Comparison of ENCODE assay signal across 26 cellular contexts in the genomic region with DNA sequence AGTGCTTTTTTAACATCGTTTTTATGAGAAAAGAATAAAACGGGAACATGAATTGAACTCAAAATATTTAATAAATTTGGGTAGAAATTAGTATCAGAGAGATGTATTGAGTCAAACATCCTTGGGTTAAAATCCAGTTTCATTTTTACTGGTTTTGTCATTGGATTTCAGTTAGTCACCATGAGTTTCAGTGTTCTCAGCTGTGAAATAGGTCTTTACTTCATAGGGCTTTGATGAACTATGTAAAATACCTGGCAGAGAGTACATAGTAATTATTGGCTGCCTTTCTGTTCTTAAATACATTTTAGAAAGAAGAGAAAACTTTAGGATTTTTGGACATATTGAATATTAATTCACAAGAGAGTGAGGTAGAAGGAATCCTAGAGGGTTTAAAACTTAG.
"Had no signal": no experiment of that assay in that cellular context is flagged by ENCODE, and none has a peak within 500 bp of the region (broad histone marks: within the 10 kb centered on the region; RNA-seq: fewer than 3 reads in every experiment).

No MANE protein-coding gene starts in this region.

- H3K4me1 Mint-ChIP-seq: activated CD4-positive, alpha-beta T cell treated with anti-CD3 and anti-CD28 coated beads, Interleukin-2, amount 10 ng/mL, durations not matched to agents 24 days and 14 days; WTC11 had no signal

- ATAC-seq: body of pancreas, PC-3, SK-N-SH treated with all-trans-retinoic acid at 6 μM for 48 hours, WTC11 had no signal

- H3K4me3 Mint-ChIP-seq: activated CD4-positive, alpha-beta memory T cell treated with anti-CD3 and anti-CD28 coated beads for 36 hours; activated CD4-positive, alpha-beta T cell treated with anti-CD3 and anti-CD28 coated beads, Interleukin-2, amount 10 ng/mL, durations not matched to agents 24 days and 14 days; activated naive CD4-positive, alpha-beta T cell treated with anti-CD3 and anti-CD28 coated beads for 36 hours; activated T-helper 1 cell treated with anti-CD3 and anti-CD28 coated beads, Interleukin-12 subunit alpha, Interleukin-12 subunit beta, Interleukin-2, Interleukin-4 antibody, amounts not matched to agents 30 ng/mL and 10 ng/mL and 1 ng/mL, durations not matched to agents 14 hours and 24 hours and 36 hours; IgD-negative memory B cell; WTC11 had no signal

- DNase-seq: activated CD4-positive, alpha-beta memory T cell treated with anti-CD3 and anti-CD28 coated beads for 36 hours; activated CD4-positive, alpha-beta T cell treated with anti-CD3 and anti-CD28 coated beads, Interleukin-2, amount 10 ng/mL, durations not matched to agents 24 days and 14 days; activated CD4-positive, CD25-positive, alpha-beta regulatory T cell treated with anti-CD3 and anti-CD28 coated beads, Interleukin-2, amount 50 U/mL, for 72 hours; activated CD8-positive, alpha-beta memory T cell treated with anti-CD3 and anti-CD28 coated beads, Interleukin-2, amount 50 U/mL, for 4 hours; activated effector memory CD4-positive, alpha-beta T cell treated with anti-CD3 and anti-CD28 coated beads, Interleukin-2, amount 50 U/mL, for 16 hours; activated naive CD4-positive, alpha-beta T cell treated with anti-CD3 and anti-CD28 coated beads for 36 hours; amniotic stem cell; body of pancreas; KG1; MV-4-11; NCI-H1092 treated with DMSO at 0.1 percent for 48 hours; NCI-H1436; NCI-H1694 treated with DMSO at 0.1 percent for 48 hours; NCI-H2029 treated with DMSO at 0.1 percent for 48 hours; NCI-H345; NCI-H510A; NCI-H526 treated with DMSO at 0.1 percent for 48 hours; NCI-H82; PC-3; SHP77; SW 1271; T-helper 9 cell had no signal

- H3K9me3 Mint-ChIP-seq: activated CD4-positive, alpha-beta memory T cell treated with anti-CD3 and anti-CD28 coated beads for 36 hours; activated CD4-positive, alpha-beta T cell treated with anti-CD3 and anti-CD28 coated beads, Interleukin-2, amount 10 ng/mL, durations not matched to agents 24 days and 14 days; activated naive CD4-positive, alpha-beta T cell treated with anti-CD3 and anti-CD28 coated beads for 36 hours; activated T-helper 1 cell treated with anti-CD3 and anti-CD28 coated beads, Interleukin-12 subunit alpha, Interleukin-12 subunit beta, Interleukin-2, Interleukin-4 antibody, amounts not matched to agents 30 ng/mL and 10 ng/mL and 1 ng/mL, durations not matched to agents 14 hours and 24 hours and 36 hours; IgD-negative memory B cell; WTC11 had no signal

- H3K27ac Mint-ChIP-seq: activated CD4-positive, alpha-beta memory T cell treated with anti-CD3 and anti-CD28 coated beads for 36 hours; activated CD4-positive, alpha-beta T cell treated with anti-CD3 and anti-CD28 coated beads, Interleukin-2, amount 10 ng/mL, durations not matched to agents 24 days and 14 days; activated naive CD4-positive, alpha-beta T cell treated with anti-CD3 and anti-CD28 coated beads for 36 hours; activated T-helper 1 cell treated with anti-CD3 and anti-CD28 coated beads, Interleukin-12 subunit alpha, Interleukin-12 subunit beta, Interleukin-2, Interleukin-4 antibody, amounts not matched to agents 30 ng/mL and 10 ng/mL and 1 ng/mL, durations not matched to agents 14 hours and 24 hours and 36 hours; IgD-negative memory B cell; WTC11 had no signal

- H3K27me3 Mint-ChIP-seq: activated CD4-positive, alpha-beta memory T cell treated with anti-CD3 and anti-CD28 coated beads for 36 hours had no signal

- H3K36me3 Mint-ChIP-seq: activated CD4-positive, alpha-beta memory T cell treated with anti-CD3 and anti-CD28 coated beads for 36 hours; WTC11 had no signal
